ENCODE assay signal across 13 cellular contexts in genomic region chr2:108377411-108377810, GRCh38. TPM values are rescaled to one million over a fixed set of nuclear protein-coding genes. Genes with fewer than 3 reads are reported as not detected.
DNase-seq lines count a peak whose midpoint lies in the region; ATAC-seq and TF ChIP-seq lines count a peak whose summit lies in the region.
"Had no signal": no experiment of that assay in that cellular context is flagged by ENCODE, and none has a peak within 500 bp of the region (broad histone marks: within the 10 kb centered on the region; RNA-seq: fewer than 3 reads in every experiment).

No MANE protein-coding gene starts in this region.

- H3K4me1 ChIP-seq in hepatocyte (ENCODE audit: insufficient read depth) (peaks cover 10% of the 10 kb centered on the region), prostate gland (replicated peaks) (peaks cover 9% of the 10 kb centered on the region)

- H3K27ac ChIP-seq in hepatocyte, result peak overlapping the region; percentile 80
- peak overlapping the region; percentile 48 to 51 for H3K27ac ChIP-seq in prostate gland
- H3K27ac ChIP-seq: RWPE1 had no signal

- no peaks in the 10 kb centered on the region for H3K36me3 ChIP-seq in hepatocyte (replicated peaks; ENCODE audit: insufficient read depth, low read depth)
- H3K36me3 ChIP-seq in prostate gland, result no peaks in the 10 kb centered on the region

- TF ChIP-seq POLR2A in prostate gland (IDR thresholded peaks at IDR 0.05), result no peak

- H3K4me3 ChIP-seq in hepatocyte (no peak overlapping the region), prostate gland (peak overlapping the region; percentile 9 to 13)

- no peaks in the 10 kb centered on the region for H3K9me3 ChIP-seq in hepatocyte (ENCODE audit: low read depth)
- no peaks in the 10 kb centered on the region for H3K9me3 ChIP-seq in prostate gland

- no peaks in the 10 kb centered on the region for H4K20me1 ChIP-seq in hepatocyte (ENCODE audit: insufficient read depth, poor library complexity, severe bottlenecking)

- peaks cover 18% of the 10 kb centered on the region for H3K4me1 Mint-ChIP-seq in CD14-positive monocyte
- H3K4me1 Mint-ChIP-seq in activated naive CD8-positive, alpha-beta T cell treated with anti-CD3 and anti-CD28 coated beads for 36 hours, result peaks cover 1% of the 10 kb centered on the region
- H3K4me1 Mint-ChIP-seq: activated CD4-positive, alpha-beta T cell treated with anti-CD3 and anti-CD28 coated beads for 36 hours; activated naive CD4-positive, alpha-beta T cell treated with anti-CD3 and anti-CD28 coated beads, Interleukin-2, amount 50 U/mL, for 24 hours had no signal

- H3K4me2 ChIP-seq in hepatocyte, result peak overlapping the region; percentile 75

- H3K4me3 Mint-ChIP-seq in CD14-positive monocyte, result peak overlapping the region; percentile 66 to 84
- H3K4me3 Mint-ChIP-seq in activated naive CD8-positive, alpha-beta T cell treated with anti-CD3 and anti-CD28 coated beads for 36 hours, result no peak overlapping the region
- H3K4me3 Mint-ChIP-seq: activated CD4-positive, alpha-beta T cell treated with anti-CD3 and anti-CD28 coated beads for 36 hours; activated naive CD4-positive, alpha-beta T cell treated with anti-CD3 and anti-CD28 coated beads, Interleukin-2, amount 50 U/mL, for 24 hours had no signal

- intact Hi-C loops in CD14-positive monocyte (cut with micrococcal nuclease) (no loop called here), prostate gland (cut with DNase I) (no loop called here)

- peak overlapping the region in 2 of 7 donors; percentile 31 to 54 for H3K27ac Mint-ChIP-seq in CD14-positive monocyte
- no peak overlapping the region for H3K27ac Mint-ChIP-seq in activated naive CD8-positive, alpha-beta T cell treated with anti-CD3 and anti-CD28 coated beads for 36 hours
- H3K27ac Mint-ChIP-seq: activated CD4-positive, alpha-beta T cell treated with anti-CD3 and anti-CD28 coated beads for 36 hours; activated naive CD4-positive, alpha-beta T cell treated with anti-CD3 and anti-CD28 coated beads, Interleukin-2, amount 50 U/mL, for 24 hours had no signal

- H3K9me2 ChIP-seq in hepatocyte (replicated peaks; ENCODE audit: insufficient read depth), result no peaks in the 10 kb centered on the region

- peak overlapping the region; percentile 31 for H2AFZ ChIP-seq in hepatocyte

- TF ChIP-seq CTCF in CD14-positive monocyte (IDR thresholded peaks at IDR 0.05), result no peak
- no peak for TF ChIP-seq CTCF in hepatocyte (IDR thresholded peaks at IDR 0.05; ENCODE audit: poor library complexity)
- TF ChIP-seq CTCF in prostate gland (IDR thresholded peaks at IDR 0.05), result no peak

- no peak for ATAC-seq in HG03280 (IDR thresholded peaks at IDR 0.05; ENCODE audit: unreplicated experiment)
- ATAC-seq: activated CD4-positive, alpha-beta T cell treated with anti-CD3 and anti-CD28 coated beads for 36 hours; esophagus mucosa had no signal

- DNase-seq in CD14-positive monocyte (ENCODE audit: low spot score) (no peak), brain pericyte (ENCODE audit: low read depth, low spot score) (peak; percentile 82), hepatocyte (ENCODE audit: low spot score) (peak; percentile 23), prostate gland (ENCODE audit: low spot score) (no peak), GF-D8 (lab: John Stamatoyannopoulos, UW) (no peak), islet precursor cell (no peak)
- DNase-seq in activated naive CD8-positive, alpha-beta T cell treated with anti-CD3 and anti-CD28 coated beads for 36 hours, result no peak
- DNase-seq: activated CD4-positive, alpha-beta T cell treated with anti-CD3 and anti-CD28 coated beads for 36 hours; NCI-H2029 treated with DMSO at 0.1 percent for 48 hours had no signal

- peaks cover 0 to 3% (median 0%) of the 10 kb centered on the region in 7 donors for H3K9me3 Mint-ChIP-seq in CD14-positive monocyte
- no peaks in the 10 kb centered on the region for H3K9me3 Mint-ChIP-seq in activated naive CD8-positive, alpha-beta T cell treated with anti-CD3 and anti-CD28 coated beads for 36 hours
- H3K9me3 Mint-ChIP-seq: activated naive CD4-positive, alpha-beta T cell treated with anti-CD3 and anti-CD28 coated beads, Interleukin-2, amount 50 U/mL, for 24 hours had no signal

- H3K36me3 Mint-ChIP-seq in CD14-positive monocyte, result no peaks in the 10 kb centered on the region
- no peaks in the 10 kb centered on the region for H3K36me3 Mint-ChIP-seq in activated naive CD8-positive, alpha-beta T cell treated with anti-CD3 and anti-CD28 coated beads for 36 hours
- H3K36me3 Mint-ChIP-seq: activated naive CD4-positive, alpha-beta T cell treated with anti-CD3 and anti-CD28 coated beads, Interleukin-2, amount 50 U/mL, for 24 hours had no signal

- H3K27me3 ChIP-seq in hepatocyte (no peaks in the 10 kb centered on the region), prostate gland (replicated peaks; ENCODE audit: insufficient read depth) (no peaks in the 10 kb centered on the region)

- H3K79me2 ChIP-seq in hepatocyte, result peaks cover 17% of the 10 kb centered on the region

- H3K27me3 Mint-ChIP-seq in CD14-positive monocyte (ENCODE audit: low read depth in 3 of 3), result no peaks in the 10 kb centered on the region
- peaks cover 17% of the 10 kb centered on the region for H3K27me3 Mint-ChIP-seq in activated naive CD8-positive, alpha-beta T cell treated with anti-CD3 and anti-CD28 coated beads for 36 hours

- WGBS in hepatocyte (ENCODE audit: low lambda C conversion rate, missing lambda C conversion rate), result 9% methylated on average over 1 of the region's 1 CpG
- WGBS in prostate gland, result 13% methylated on average over 1 of the region's 1 CpG

RNA-seq across cellular contexts. Expression of gene SULT1C4, which starts 0.3 kb away (rescaled TPM):
- not detected for polyA plus RNA-seq in CD14-positive monocyte
- total RNA-seq in hepatocyte, result 14.0 and 17.8 TPM in 2 replicates
- 14.8 and 17.3 TPM in 2 replicates for polyA plus RNA-seq in hepatocyte
- total RNA-seq in prostate gland, result 1 to 10 TPM in 1 of 2 donors, not detected in 1; 2.2 TPM
- not detected for total RNA-seq in activated naive CD8-positive, alpha-beta T cell treated with anti-CD3 and anti-CD28 coated beads for 36 hours
- total RNA-seq: activated CD4-positive, alpha-beta T cell treated with anti-CD3 and anti-CD28 coated beads for 36 hours had no signal

Comparison
In these comparisons a context has a peak if more than half of its experiments do, and no peak if none do; other contexts are left out.
1. DNase-seq: peak in brain pericyte (single experiment) and hepatocyte (single experiment); none in CD14-positive monocyte (single experiment), prostate gland (single experiment), GF-D8 (single experiment), activated naive CD8-positive, alpha-beta T cell treated with anti-CD3 and anti-CD28 coated beads for 36 hours (single experiment) and islet precursor cell (single experiment).